Comparison of ENCODE assay signal across 25 cellular contexts in genomic region chr17:78684026-78684425, GRCh38.
DNase-seq lines count a peak whose midpoint lies in the region; ATAC-seq and TF ChIP-seq lines count a peak whose summit lies in the region.
"Had no signal": no experiment of that assay in that cellular context is flagged by ENCODE, and none has a peak within 500 bp of the region (broad histone marks: within the 10 kb centered on the region; RNA-seq: fewer than 3 reads in every experiment).

No MANE protein-coding gene starts in this region.

- intact Hi-C loops in activated T-helper 1 cell treated with anti-CD3 and anti-CD28 coated beads, Interleukin-12 subunit alpha, Interleukin-12 subunit beta, Interleukin-2, Interleukin-4 antibody, amounts not matched to agents 30 ng/mL and 10 ng/mL and 1 ng/mL, durations not matched to agents 14 hours and 24 hours and 36 hours (cut with micrococcal nuclease) = no loop called here

- no peaks in the 10 kb centered on the region for H3K9me3 Mint-ChIP-seq in activated naive CD8-positive, alpha-beta T cell (ENCODE audit: low read depth)
- no peaks in the 10 kb centered on the region for H3K9me3 Mint-ChIP-seq in activated naive CD8-positive, alpha-beta T cell treated with anti-CD3 and anti-CD28 coated beads, Interleukin-2, amount 50 U/mL, for 24 hours
- no peaks in the 10 kb centered on the region for H3K9me3 Mint-ChIP-seq in activated T-helper 1 cell treated with anti-CD3 and anti-CD28 coated beads, Interleukin-12 subunit alpha, Interleukin-12 subunit beta, Interleukin-2, Interleukin-4 antibody, amounts not matched to agents 30 ng/mL and 10 ng/mL and 1 ng/mL, durations not matched to agents 14 hours and 24 hours and 36 hours
- peaks cover 4% of the 10 kb centered on the region for H3K9me3 Mint-ChIP-seq in mesothelial cell of epicardium
- H3K9me3 Mint-ChIP-seq: activated naive CD4-positive, alpha-beta T cell treated with anti-CD3 and anti-CD28 coated beads for 36 hours; activated T-cell treated with anti-CD3 and anti-CD28 coated beads, Interleukin-2, amount 50 U/mL, for 4 hours had no signal

- peak overlapping the region; percentile 16 for H3K27ac Mint-ChIP-seq in activated naive CD8-positive, alpha-beta T cell
- no peak overlapping the region for H3K27ac Mint-ChIP-seq in activated naive CD8-positive, alpha-beta T cell treated with anti-CD3 and anti-CD28 coated beads, Interleukin-2, amount 50 U/mL, for 24 hours
- H3K27ac Mint-ChIP-seq in activated T-helper 1 cell treated with anti-CD3 and anti-CD28 coated beads, Interleukin-12 subunit alpha, Interleukin-12 subunit beta, Interleukin-2, Interleukin-4 antibody, amounts not matched to agents 30 ng/mL and 10 ng/mL and 1 ng/mL, durations not matched to agents 14 hours and 24 hours and 36 hours = peak overlapping the region; percentile 40
- H3K27ac Mint-ChIP-seq in mesothelial cell of epicardium = no peak overlapping the region

- no peak overlapping the region for H3K4me3 Mint-ChIP-seq in activated naive CD8-positive, alpha-beta T cell
- no peak overlapping the region for H3K4me3 Mint-ChIP-seq in activated naive CD8-positive, alpha-beta T cell treated with anti-CD3 and anti-CD28 coated beads, Interleukin-2, amount 50 U/mL, for 24 hours
- no peak overlapping the region for H3K4me3 Mint-ChIP-seq in activated T-helper 1 cell treated with anti-CD3 and anti-CD28 coated beads, Interleukin-12 subunit alpha, Interleukin-12 subunit beta, Interleukin-2, Interleukin-4 antibody, amounts not matched to agents 30 ng/mL and 10 ng/mL and 1 ng/mL, durations not matched to agents 14 hours and 24 hours and 36 hours
- H3K4me3 Mint-ChIP-seq in mesothelial cell of epicardium = no peak overlapping the region
- H3K4me3 Mint-ChIP-seq: activated naive CD4-positive, alpha-beta T cell treated with anti-CD3 and anti-CD28 coated beads for 36 hours; activated T-cell treated with anti-CD3 and anti-CD28 coated beads, Interleukin-2, amount 50 U/mL, for 4 hours had no signal

- no peak for DNase-seq in activated naive CD8-positive, alpha-beta T cell treated with anti-CD3 and anti-CD28 coated beads, Interleukin-2, amount 50 U/mL, for 24 hours
- peak; percentile 2 for DNase-seq in NCI-H1105 (lab: John Stamatoyannopoulos, UW)
- DNase-seq in activated T-helper 1 cell treated with anti-CD3 and anti-CD28 coated beads, Interleukin-12 subunit alpha, Interleukin-12 subunit beta, Interleukin-2, Interleukin-4 antibody, amounts not matched to agents 30 ng/mL and 10 ng/mL and 1 ng/mL, durations not matched to agents 14 hours and 24 hours and 36 hours (ENCODE audit: low spot score) = no peak
- DNase-seq in SW480 (ENCODE audit: low spot score) = no peak
- DNase-seq in mesothelial cell of epicardium (ENCODE audit: low spot score in 2 of 2, unreplicated experiment in 2 of 2) = no peak
- DNase-seq: ACHN; activated CD4-positive, alpha-beta T cell treated with anti-CD3 and anti-CD28 coated beads for 48 hours; activated naive CD4-positive, alpha-beta T cell treated with anti-CD3 and anti-CD28 coated beads for 36 hours; activated T-cell treated with anti-CD3 and anti-CD28 coated beads, Interleukin-2, amount 50 U/mL, for 4 hours; aorta; DND-41; GF-D8; heart right ventricle; kidney; left ventricle myocardium superior; NCI-H2081; NCI-H345; NCI-H748 treated with DMSO at 0.1 percent for 48 hours; nucleus accumbens; psoas muscle; stimulated activated CD4-positive, alpha-beta T cell treated with anti-CD3 and anti-CD28 coated beads, Interleukin-4, amount 100 ng/mL, for 1 hour; WERI-Rb-1 had no signal

- peaks cover 7% of the 10 kb centered on the region for H3K36me3 Mint-ChIP-seq in activated naive CD8-positive, alpha-beta T cell
- peaks cover 27% of the 10 kb centered on the region for H3K36me3 Mint-ChIP-seq in activated naive CD8-positive, alpha-beta T cell treated with anti-CD3 and anti-CD28 coated beads, Interleukin-2, amount 50 U/mL, for 24 hours (ENCODE audit: low read depth)
- H3K36me3 Mint-ChIP-seq in activated T-helper 1 cell treated with anti-CD3 and anti-CD28 coated beads, Interleukin-12 subunit alpha, Interleukin-12 subunit beta, Interleukin-2, Interleukin-4 antibody, amounts not matched to agents 30 ng/mL and 10 ng/mL and 1 ng/mL, durations not matched to agents 14 hours and 24 hours and 36 hours (ENCODE audit: low read depth) = peaks cover 58% of the 10 kb centered on the region
- peaks cover 33% of the 10 kb centered on the region for H3K36me3 Mint-ChIP-seq in mesothelial cell of epicardium

- peaks cover 6% of the 10 kb centered on the region for H3K4me1 Mint-ChIP-seq in activated naive CD8-positive, alpha-beta T cell (ENCODE audit: low read depth)
- H3K4me1 Mint-ChIP-seq in activated naive CD8-positive, alpha-beta T cell treated with anti-CD3 and anti-CD28 coated beads, Interleukin-2, amount 50 U/mL, for 24 hours = no peaks in the 10 kb centered on the region
- no peaks in the 10 kb centered on the region for H3K4me1 Mint-ChIP-seq in activated T-helper 1 cell treated with anti-CD3 and anti-CD28 coated beads, Interleukin-12 subunit alpha, Interleukin-12 subunit beta, Interleukin-2, Interleukin-4 antibody, amounts not matched to agents 30 ng/mL and 10 ng/mL and 1 ng/mL, durations not matched to agents 14 hours and 24 hours and 36 hours (ENCODE audit: low read depth)
- peaks cover 41% of the 10 kb centered on the region for H3K4me1 Mint-ChIP-seq in mesothelial cell of epicardium

- ATAC-seq in activated naive CD8-positive, alpha-beta T cell treated with anti-CD3 and anti-CD28 coated beads, Interleukin-2, amount 50 U/mL, for 24 hours = no peak
- no peak for ATAC-seq in GM21360 (IDR thresholded peaks at IDR 0.05; ENCODE audit: unreplicated experiment)
- ATAC-seq: activated T-cell treated with anti-CD3 and anti-CD28 coated beads, Interleukin-2, amount 50 U/mL, for 4 hours; HCT116; heart right ventricle; left ventricle myocardium superior; psoas muscle had no signal

- H3K27me3 Mint-ChIP-seq in activated naive CD8-positive, alpha-beta T cell = no peaks in the 10 kb centered on the region
- H3K27me3 Mint-ChIP-seq in activated naive CD8-positive, alpha-beta T cell treated with anti-CD3 and anti-CD28 coated beads, Interleukin-2, amount 50 U/mL, for 24 hours = no peaks in the 10 kb centered on the region
- no peaks in the 10 kb centered on the region for H3K27me3 Mint-ChIP-seq in activated T-helper 1 cell treated with anti-CD3 and anti-CD28 coated beads, Interleukin-12 subunit alpha, Interleukin-12 subunit beta, Interleukin-2, Interleukin-4 antibody, amounts not matched to agents 30 ng/mL and 10 ng/mL and 1 ng/mL, durations not matched to agents 14 hours and 24 hours and 36 hours (ENCODE audit: insufficient read depth)
- H3K27me3 Mint-ChIP-seq in mesothelial cell of epicardium (ENCODE audit: low read depth) = no peaks in the 10 kb centered on the region

- no peak for TF ChIP-seq CTCF in mesothelial cell of epicardium (IDR thresholded peaks at IDR 0.05; ENCODE audit: unreplicated experiment)

Comparison
In these comparisons a context has a peak if more than half of its experiments do, and no peak if none do; other contexts are left out.
1. H3K27ac Mint-ChIP-seq: peak in activated naive CD8-positive, alpha-beta T cell (single experiment) and activated T-helper 1 cell treated with anti-CD3 and anti-CD28 coated beads, Interleukin-12 subunit alpha, Interleukin-12 subunit beta, Interleukin-2, Interleukin-4 antibody, amounts not matched to agents 30 ng/mL and 10 ng/mL and 1 ng/mL, durations not matched to agents 14 hours and 24 hours and 36 hours (single experiment); none in activated naive CD8-positive, alpha-beta T cell treated with anti-CD3 and anti-CD28 coated beads, Interleukin-2, amount 50 U/mL, for 24 hours (single experiment) and mesothelial cell of epicardium (single experiment).